29 cellular contexts compared by ENCODE assay signal in genomic region chr2:202514732-202515131, GRCh38.
"Had no signal": no experiment of that assay in that cellular context is flagged by ENCODE, and none has a peak within 500 bp of the region (broad histone marks: within the 10 kb centered on the region; RNA-seq: fewer than 3 reads in every experiment).

No MANE protein-coding gene starts in this region.

- H3K27ac ChIP-seq: neural progenitor cell, ovary, parathyroid adenoma, psoas muscle, right lobe of liver, sigmoid colon, suprapubic skin, testis, tibial artery, transverse colon, upper lobe of right lung, uterus had no signal

- ATAC-seq: natural killer cell; psoas muscle; right cardiac atrium; right lobe of liver; stimulated activated memory B cell treated with anti-CD40 and anti-IgM and Interleukin-4, amounts not matched to agents 10 μg/mL and 1 μg/mL and 100 μg/mL, for 72 hours; stimulated activated naive CD8-positive, alpha-beta T cell treated with anti-CD3 and anti-CD28 coated beads, Interleukin-15, amount 100 ng/mL, for 72 hours; stimulated activated naive CD8-positive, alpha-beta T cell treated with anti-CD3 and anti-CD28 coated beads, Interleukin-15, Interleukin-2, amounts not matched to agents 100 U/mL and 50 U/mL, for 24 hours; upper lobe of right lung had no signal

- H3K27me3 Mint-ChIP-seq: progenitor cell of endocrine pancreas; stimulated activated memory B cell treated with anti-CD40 and anti-IgM and Interleukin-4, amounts not matched to agents 10 μg/mL and 1 μg/mL and 100 μg/mL, for 72 hours; stimulated activated naive CD8-positive, alpha-beta T cell treated with anti-CD3 and anti-CD28 coated beads, Interleukin-15, amount 100 ng/mL, for 72 hours; type B pancreatic cell had no signal

- H3K27ac Mint-ChIP-seq: natural killer cell; nephron; neural progenitor cell; stimulated activated memory B cell treated with anti-CD40 and anti-IgM and Interleukin-4, amounts not matched to agents 10 μg/mL and 1 μg/mL and 100 μg/mL, for 72 hours; stimulated activated naive CD8-positive, alpha-beta T cell treated with anti-CD3 and anti-CD28 coated beads, Interleukin-15, amount 100 ng/mL, for 72 hours; type B pancreatic cell had no signal

- H3K4me1 ChIP-seq: neural progenitor cell, parathyroid adenoma, psoas muscle, sigmoid colon, suprapubic skin, testis, transverse colon, upper lobe of right lung, uterus had no signal

- H3K79me2 ChIP-seq: parathyroid adenoma had no signal

- H3K4me3 ChIP-seq: neural progenitor cell, ovary, psoas muscle, right lobe of liver, sigmoid colon, suprapubic skin, testis, tibial artery, transverse colon, upper lobe of right lung, uterus had no signal

- H3K36me3 ChIP-seq: neural progenitor cell, ovary, uterus had no signal

- H3K4me1 Mint-ChIP-seq: natural killer cell; nephron; neural progenitor cell; stimulated activated memory B cell treated with anti-CD40 and anti-IgM and Interleukin-4, amounts not matched to agents 10 μg/mL and 1 μg/mL and 100 μg/mL, for 72 hours; stimulated activated naive CD8-positive, alpha-beta T cell treated with anti-CD3 and anti-CD28 coated beads, Interleukin-15, amount 100 ng/mL, for 72 hours had no signal

- H3K9me3 ChIP-seq: ovary, psoas muscle, right lobe of liver, sigmoid colon, suprapubic skin, testis, tibial artery, transverse colon, upper lobe of right lung, uterus had no signal

- H3K4me2 ChIP-seq: neural progenitor cell had no signal

- H3K4me3 Mint-ChIP-seq: natural killer cell; nephron; neural progenitor cell; stimulated activated memory B cell treated with anti-CD40 and anti-IgM and Interleukin-4, amounts not matched to agents 10 μg/mL and 1 μg/mL and 100 μg/mL, for 72 hours; stimulated activated naive CD8-positive, alpha-beta T cell treated with anti-CD3 and anti-CD28 coated beads, Interleukin-15, amount 100 ng/mL, for 72 hours; type B pancreatic cell had no signal

- DNase-seq: natural killer cell; occipital lobe; ovary; posterior cingulate gyrus; psoas muscle; right cardiac atrium; right lobe of liver; sigmoid colon; small intestine; stimulated activated CD4-positive, alpha-beta T cell treated with anti-CD3 and anti-CD28 coated beads, Interleukin-15, amount 100 ng/mL, for 24 hours; stimulated activated CD4-positive, alpha-beta T cell treated with anti-CD3 and anti-CD28 coated beads, Interleukin-2, amount 100 ng/mL, for 24 hours; stimulated activated CD4-positive, alpha-beta T cell treated with anti-CD3 and anti-CD28 coated beads, Interleukin-2, amount 100 ng/mL, for 48 hours; stimulated activated CD4-positive, alpha-beta T cell treated with anti-CD3 and anti-CD28 coated beads, Interleukin-4, amount 100 ng/mL, for 24 hours; stimulated activated naive CD4-positive, alpha-beta T cell; stimulated activated naive CD8-positive, alpha-beta T cell treated with anti-CD3 and anti-CD28 coated beads, Interleukin-15, amount 100 ng/mL, for 72 hours; stimulated activated naive CD8-positive, alpha-beta T cell treated with anti-CD3 and anti-CD28 coated beads, Interleukin-15, Interleukin-2, amounts not matched to agents 100 U/mL and 50 U/mL, for 24 hours; substantia nigra; testis; tibial artery; transverse colon; upper lobe of right lung; uterus had no signal

- H2AFZ ChIP-seq: neural progenitor cell, parathyroid adenoma had no signal

- H3K9ac ChIP-seq: neural progenitor cell, parathyroid adenoma had no signal

- H3K9me3 Mint-ChIP-seq: natural killer cell; nephron; neural progenitor cell; stimulated activated memory B cell treated with anti-CD40 and anti-IgM and Interleukin-4, amounts not matched to agents 10 μg/mL and 1 μg/mL and 100 μg/mL, for 72 hours; stimulated activated naive CD8-positive, alpha-beta T cell treated with anti-CD3 and anti-CD28 coated beads, Interleukin-15, amount 100 ng/mL, for 72 hours; type B pancreatic cell had no signal

- H3K27me3 ChIP-seq: neural progenitor cell, ovary, right lobe of liver, sigmoid colon, suprapubic skin, testis, tibial artery, transverse colon, upper lobe of right lung, uterus had no signal
